ENCODE assay signal across 18 cellular contexts in the genomic region with DNA sequence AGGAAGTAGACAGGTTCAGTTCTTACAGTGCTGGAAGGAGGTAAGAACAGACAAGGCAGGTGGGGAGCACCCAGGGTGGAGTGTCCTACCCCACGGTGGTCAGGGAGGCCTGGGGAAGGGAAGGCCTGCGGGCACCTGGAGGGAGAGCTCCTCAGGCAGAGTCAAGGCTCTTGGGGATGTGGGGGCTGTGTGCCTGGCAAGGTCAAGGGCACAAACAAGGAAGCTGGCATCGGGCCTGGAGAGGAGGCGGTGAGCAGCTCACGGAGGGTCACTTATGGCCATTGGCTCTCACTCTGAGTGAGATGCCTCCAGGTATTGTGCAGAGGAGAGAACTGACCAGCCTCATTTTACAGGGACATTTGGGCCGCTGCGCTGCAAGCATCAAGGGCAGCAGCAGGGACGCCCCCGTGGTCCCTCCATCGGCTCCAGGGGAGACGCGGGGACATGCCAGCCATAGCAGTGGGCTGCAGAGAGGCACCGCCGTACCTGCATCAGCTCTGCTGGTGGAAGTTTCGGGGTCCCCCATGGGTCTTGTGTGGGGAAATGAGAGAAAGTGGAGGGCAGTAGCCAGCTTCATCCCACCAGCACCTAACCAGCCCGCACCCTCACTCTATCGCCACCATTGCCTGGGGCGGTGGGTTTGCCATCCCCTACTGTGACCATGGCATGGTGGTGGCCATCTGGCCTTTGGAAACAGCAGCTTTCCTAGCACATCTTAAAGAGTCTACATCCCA. TPM values are rescaled to one million over a fixed set of nuclear protein-coding genes. Genes with fewer than 3 reads are reported as not detected.
DNase-seq lines count a peak whose midpoint lies in the region; ATAC-seq and TF ChIP-seq lines count a peak whose summit lies in the region.
"Had no signal": no experiment of that assay in that cellular context is flagged by ENCODE, and none has a peak within 500 bp of the region (broad histone marks: within the 10 kb centered on the region; RNA-seq: fewer than 3 reads in every experiment).

No MANE protein-coding gene starts in this region.

- peaks cover 38% of the 10 kb centered on the region for H3K27me3 Mint-ChIP-seq in activated T-helper 17 cell treated with anti-CD3 and anti-CD28 coated beads, Interleukin-2, amount 50 U/mL, for 72 hours
- H3K27me3 Mint-ChIP-seq in activated T-cell treated with anti-CD3 and anti-CD28 coated beads, Interleukin-2, amount 50 U/mL, for 24 hours = peaks cover 18% of the 10 kb centered on the region

- no CpG with 5 or more reads among the region's 18 CpGs for WGBS in neuronal stem cell (ENCODE audit: extremely low coverage in 2 of 2, insufficient read length in 2 of 2, insufficient replicate concordance in 1 of 2), 2 donors

- H3K4ac ChIP-seq in neuronal stem cell (ENCODE audit: low read length) = no peak overlapping the region

- no peak overlapping the region for H2AFZ ChIP-seq in neuronal stem cell (ENCODE audit: low read length)
- H2AFZ ChIP-seq: GM23338 had no signal

- H2BK5ac ChIP-seq in neuronal stem cell (ENCODE audit: low read length) = no peak overlapping the region

- intact Hi-C loops in cardiac septum (cut with DNase I) = no loop called here

- ATAC-seq in activated T-helper 17 cell treated with anti-CD3 and anti-CD28 coated beads, Interleukin-2, amount 50 U/mL, for 72 hours (replicated peaks) = no peak
- ATAC-seq: GM23338, HCT116 had no signal

- no peaks in the 10 kb centered on the region for H3K27me3 ChIP-seq in right atrium auricular region
- peaks cover 0 to 22% (median 0%) of the 10 kb centered on the region in 3 experiments for H3K27me3 ChIP-seq in neuronal stem cell (ENCODE audit: control insufficient read depth in 3 of 3, insufficient read depth in 3 of 3, low read depth in 1 of 3, low read length in 3 of 3)

- H4K91ac ChIP-seq in neuronal stem cell (ENCODE audit: low read depth, low read length, poor library complexity) = no peak overlapping the region

- H3K4me2 ChIP-seq in neuronal stem cell (ENCODE audit: insufficient read depth, low read length, poor library complexity, severe bottlenecking) = no peak overlapping the region
- H3K4me2 ChIP-seq: GM23338 had no signal

- peak overlapping the region; percentile 39 for H3K18ac ChIP-seq in neuronal stem cell (ENCODE audit: low read length)

- H3K4me1 ChIP-seq in right atrium auricular region = no peaks in the 10 kb centered on the region
- H3K4me1 ChIP-seq in neuronal stem cell (ENCODE audit: control insufficient read depth in 2 of 2, insufficient read depth in 1 of 2, low read depth in 1 of 2, low read length in 2 of 2) = no peaks in the 10 kb centered on the region
- H3K4me1 ChIP-seq: BE2C had no signal

- H2BK12ac ChIP-seq in neuronal stem cell (ENCODE audit: low read length) = peak overlapping the region; percentile 12

- no peak overlapping the region for H3K4me3 Mint-ChIP-seq in activated T-helper 17 cell treated with anti-CD3 and anti-CD28 coated beads, Interleukin-2, amount 50 U/mL, for 72 hours
- no peak overlapping the region for H3K4me3 Mint-ChIP-seq in activated T-cell treated with anti-CD3 and anti-CD28 coated beads, Interleukin-2, amount 50 U/mL, for 24 hours
- H3K4me3 Mint-ChIP-seq: CD4-positive, alpha-beta T cell; GM23338; HFFc6 had no signal

- H2AK5ac ChIP-seq in neuronal stem cell (ENCODE audit: low read depth, low read length) = peak overlapping the region; percentile 68

- no peak overlapping the region for H2BK15ac ChIP-seq in neuronal stem cell (ENCODE audit: low read length)

- H2BK120ac ChIP-seq in neuronal stem cell (ENCODE audit: low read depth, low read length) = no peak overlapping the region

- H3K36me3 ChIP-seq in right atrium auricular region (no peaks in the 10 kb centered on the region), neuronal stem cell (replicated peaks in 1 of 2; ENCODE audit: control insufficient read depth in 2 of 2, insufficient read depth in 2 of 2, low read length in 2 of 2) (no peaks in the 10 kb centered on the region)
- H3K36me3 ChIP-seq: BE2C had no signal

- TF ChIP-seq CTCF in right atrium auricular region (IDR thresholded peaks at IDR 0.05) = no peak

- H3K79me1 ChIP-seq in neuronal stem cell (ENCODE audit: low read depth, low read length) = no peaks in the 10 kb centered on the region

- DNase-seq in cardiac septum (ENCODE audit: low spot score) = peak; percentile 58
- no peak for DNase-seq in right atrium auricular region (ENCODE audit: low spot score)
- peak; percentile 40 for DNase-seq in NCI-H2196 (lab: John Stamatoyannopoulos, UW; ENCODE audit: unreplicated experiment)
- no peak for DNase-seq in neuronal stem cell (ENCODE audit: low spot score)
- no peak for DNase-seq in NCI-H1417 treated with DMSO at 0.1 percent for 48 hours (lab: John Stamatoyannopoulos, UW)
- DNase-seq in activated T-cell treated with anti-CD3 and anti-CD28 coated beads, Interleukin-2, amount 50 U/mL, for 24 hours = no peak
- DNase-seq: ACHN; BE2C; C1 segment of cervical spinal cord; Caco-2; CD4-positive, alpha-beta T cell; GF-D8; H7; HFFc6 had no signal

- no peak overlapping the region for H3K27ac Mint-ChIP-seq in activated T-helper 17 cell treated with anti-CD3 and anti-CD28 coated beads, Interleukin-2, amount 50 U/mL, for 72 hours
- no peak overlapping the region for H3K27ac Mint-ChIP-seq in activated T-cell treated with anti-CD3 and anti-CD28 coated beads, Interleukin-2, amount 50 U/mL, for 24 hours
- H3K27ac Mint-ChIP-seq: CD4-positive, alpha-beta T cell; GM23338; HFFc6 had no signal

- H3K27ac ChIP-seq in right atrium auricular region (no peak overlapping the region), neuronal stem cell (replicated peaks; ENCODE audit: low read length) (no peak overlapping the region)
- H3K27ac ChIP-seq: HL-60 had no signal

- no peak overlapping the region for H3K14ac ChIP-seq in neuronal stem cell (ENCODE audit: low read length)

- H3K23ac ChIP-seq in neuronal stem cell (ENCODE audit: low read depth, low read length, poor library complexity) = no peak overlapping the region

- H4K8ac ChIP-seq in neuronal stem cell (ENCODE audit: low read depth, low read length) = no peak overlapping the region

- no peaks in the 10 kb centered on the region for H3K9me3 Mint-ChIP-seq in activated T-helper 17 cell treated with anti-CD3 and anti-CD28 coated beads, Interleukin-2, amount 50 U/mL, for 72 hours
- peaks cover under 1% of the 10 kb centered on the region for H3K9me3 Mint-ChIP-seq in activated T-cell treated with anti-CD3 and anti-CD28 coated beads, Interleukin-2, amount 50 U/mL, for 24 hours
- H3K9me3 Mint-ChIP-seq: CD4-positive, alpha-beta T cell; GM23338; HFFc6 had no signal

- H3K4me3 ChIP-seq in right atrium auricular region (no peak overlapping the region), neuronal stem cell (ENCODE audit: low read length in 2 of 2) (no peak overlapping the region)
- H3K4me3 ChIP-seq: GM23338 had no signal

- no peaks in the 10 kb centered on the region for H3K36me3 Mint-ChIP-seq in activated T-helper 17 cell treated with anti-CD3 and anti-CD28 coated beads, Interleukin-2, amount 50 U/mL, for 72 hours (ENCODE audit: low read depth)
- H3K36me3 Mint-ChIP-seq in activated T-cell treated with anti-CD3 and anti-CD28 coated beads, Interleukin-2, amount 50 U/mL, for 24 hours (ENCODE audit: low read depth) = no peaks in the 10 kb centered on the region

- no peak overlapping the region for H3K9ac ChIP-seq in neuronal stem cell (ENCODE audit: low read depth, low read length, poor library complexity)

- no peaks in the 10 kb centered on the region for H3K4me1 Mint-ChIP-seq in activated T-helper 17 cell treated with anti-CD3 and anti-CD28 coated beads, Interleukin-2, amount 50 U/mL, for 72 hours
- H3K4me1 Mint-ChIP-seq in activated T-cell treated with anti-CD3 and anti-CD28 coated beads, Interleukin-2, amount 50 U/mL, for 24 hours (ENCODE audit: low read depth) = peaks cover 9% of the 10 kb centered on the region

- H3K9me3 ChIP-seq in right atrium auricular region (no peaks in the 10 kb centered on the region), neuronal stem cell (replicated peaks in 1 of 2; ENCODE audit: control insufficient read depth in 2 of 2, insufficient read depth in 1 of 2, low read depth in 1 of 2, low read length in 2 of 2) (peaks cover 0 to 6% of the 10 kb centered on the region in 2 donors)
- H3K9me3 ChIP-seq: BE2C had no signal

RNA-seq across cellular contexts. Expression of a gene that starts 37.5 kb away (rescaled TPM):
- total RNA-seq in cardiac septum (25.6 TPM), right atrium auricular region (10 to 100 TPM; 22.1 to 30.0 TPM)
- polyA plus RNA-seq in neuronal stem cell (2013, experiment 1 of 2) = 19.8 TPM
- polyA plus RNA-seq in neuronal stem cell (2013, experiment 2 of 2) = 20.4 TPM
- total RNA-seq in activated T-helper 17 cell treated with anti-CD3 and anti-CD28 coated beads, Interleukin-2, amount 50 U/mL, for 72 hours = 1 to 10 TPM; 5.8 to 6.3 TPM

Comparison
In these comparisons a context has a peak if more than half of its experiments do, and no peak if none do; other contexts are left out.
1. DNase-seq: peak in cardiac septum (single experiment) and NCI-H2196 (single experiment); none in right atrium auricular region (single experiment), neuronal stem cell (single experiment), NCI-H1417 treated with DMSO at 0.1 percent for 48 hours (single experiment) and activated T-cell treated with anti-CD3 and anti-CD28 coated beads, Interleukin-2, amount 50 U/mL, for 24 hours (single experiment).